10 cellular contexts compared by ENCODE assay signal in genomic region chr1:214551052-214551435, GRCh38. TPM values are rescaled to one million over a fixed set of nuclear protein-coding genes. Genes with fewer than 3 reads are reported as not detected.
A peak's percentile ranks its signal among the peaks of the same experiment; 100 is the strongest.
DNase-seq lines count a peak whose midpoint lies in the region; ATAC-seq and TF ChIP-seq lines count a peak whose summit lies in the region.
"Had no signal": no experiment of that assay in that cellular context is flagged by ENCODE, and none has a peak within 500 bp of the region (broad histone marks: within the 10 kb centered on the region; RNA-seq: fewer than 3 reads in every experiment).

No MANE protein-coding gene starts in this region.

- H3K9me1 ChIP-seq in IMR-90 (ENCODE audit: insufficient read depth, low read length), result peaks cover 6% of the 10 kb centered on the region

- 0% methylated on average over 25 of the region's 42 CpGs; no CpG with 5 or more reads in 1 of the 2 experiments for WGBS in IMR-90 (ENCODE audit: extremely low coverage in 2 of 2, insufficient read length in 1 of 2), 2 experiments

- H3K14ac ChIP-seq in IMR-90 (replicated peaks; ENCODE audit: low read depth, low read length), result peak overlapping the region; percentile 85

- dilution Hi-C loops in IMR-90 (cut with HindIII; ENCODE audit: low sequenced_read_pairs, unreplicated experiment), result no loop called here

- H3K27me3 ChIP-seq in IMR-90 (ENCODE audit: control insufficient read depth, insufficient read depth, low read length), result no peaks in the 10 kb centered on the region

- peaks cover 0 to 47% of the 10 kb centered on the region in 2 experiments; a peak in 3 of 4 replicates for H3K79me1 ChIP-seq in IMR-90 (ENCODE audit: low read depth in 1 of 2, low read length in 2 of 2)

- H3K27ac Mint-ChIP-seq in brain, result peak overlapping the region in 4 of 5 experiments; percentile 67 to 89 (median 80)
- H3K27ac Mint-ChIP-seq: natural killer cell treated with Interleukin-12 subunit alpha and Interleukin-12 subunit beta and Interleukin-15 and Interleukin-18, amount 100 ng/mL, for 72 hours had no signal

- intact Hi-C loops in IMR-90 (cut with micrococcal nuclease), result loop anchor here (2.0 to 10.0 kb wide), 6 partner anchors 74 to 216 kb away; no protein-coding TSS in a partner anchor

- peaks cover 0 to 4% (median 0%) of the 10 kb centered on the region in 5 experiments for H3K9me3 Mint-ChIP-seq in brain
- H3K9me3 Mint-ChIP-seq: natural killer cell treated with Interleukin-12 subunit alpha and Interleukin-12 subunit beta and Interleukin-15 and Interleukin-18, amount 100 ng/mL, for 72 hours had no signal

- TSS peak; percentile 53 for BruUV-seq in IMR-90 (replicated peaks; lab: Mats Ljungman, UMichigan)

- POLR2A ChIA-PET in IMR-90 (lab: Charles Lee; ENCODE audit: unreplicated experiment), result interaction anchor here (0.6 to 1.4 kb wide), 2 partner anchors 25 to 107 kb away, joined by 3 read pairs; no protein-coding TSS in a partner anchor

- no peak for TF ChIP-seq POLR2A in IMR-90 (IDR thresholded peaks at IDR 0.05; ENCODE audit: low read depth, low read length)

- peak overlapping the region; percentile 88 for H3K23ac ChIP-seq in IMR-90 (ENCODE audit: low read depth, low read length)

- DNase-seq in IMR-90 (no peak), left lobe of liver (ENCODE audit: low spot score) (peak; percentile 47), SKM-1 (lab: John Stamatoyannopoulos, UW; ENCODE audit: unreplicated experiment) (no peak), GM13976 (ENCODE audit: low spot score) (no peak)
- DNase-seq in effector CD4-positive, alpha-beta T cell, result no peak

- peak overlapping the region; percentile 58 to 91 for H4K8ac ChIP-seq in IMR-90 (ENCODE audit: low read depth in 2 of 2, low read length in 2 of 2)

- H2BK120ac ChIP-seq in IMR-90 (ENCODE audit: low read depth, low read length), result peak overlapping the region; percentile 79

- H2AK5ac ChIP-seq in IMR-90 (ENCODE audit: low read depth, low read length), result peak overlapping the region; percentile 7; the same call in 1 of the 2 replicates

- H2BK5ac ChIP-seq in IMR-90 (ENCODE audit: low read depth, low read length, poor library complexity, severe bottlenecking), result peak overlapping the region; percentile 94

- peaks cover under 1% of the 10 kb centered on the region; the same call in 1 of the 2 replicates for H3K36me3 ChIP-seq in IMR-90 (ENCODE audit: control insufficient read depth, insufficient read depth, low read length)

- peak overlapping the region; percentile 91 for H3K4ac ChIP-seq in IMR-90 (ENCODE audit: low read depth, low read length)

- peak overlapping the region; percentile 94 for H3K4me2 ChIP-seq in IMR-90 (ENCODE audit: low read depth, low read length)

- H2AK9ac ChIP-seq in IMR-90 (replicated peaks; ENCODE audit: low read depth, low read length, poor library complexity), result peak overlapping the region; percentile 91

- H3K27ac ChIP-seq in IMR-90 (ENCODE audit: insufficient read depth, low read length) (peak overlapping the region; percentile 96), temporal lobe (ENCODE audit: low read depth, low read length) (peak overlapping the region; percentile 14)

- H3K4me1 Mint-ChIP-seq in brain, result peaks cover 46% of the 10 kb centered on the region

- H4K5ac ChIP-seq in IMR-90 (ENCODE audit: low read depth, low read length), result peak overlapping the region; percentile 30

- CTCF ChIA-PET in IMR-90 (lab: Yijun Ruan, JAX), result interaction anchor here (0.5 to 1.3 kb wide), 5 partner anchors 25 to 219 kb away, joined by 3 to 4 read pairs (median 3); no protein-coding TSS in a partner anchor

- peak; percentile 22 for ATAC-seq in IMR-90 (ENCODE audit: low read depth)
- peak; percentile 33 for ATAC-seq in left lobe of liver
- ATAC-seq: K562 had no signal

- peaks cover 51% of the 10 kb centered on the region for H3K27me3 Mint-ChIP-seq in brain

- H3K9ac ChIP-seq in IMR-90 (ENCODE audit: low read depth, low read length), result peak overlapping the region; percentile 93

- H3K4me3 ChIP-seq in GM08714 (ENCODE audit: low read length), result peak overlapping the region; percentile 60
- peak overlapping the region; percentile 76 for H3K4me3 ChIP-seq in IMR-90 (ENCODE audit: insufficient read depth, low read depth, low read length)
- H3K4me3 ChIP-seq: K562 had no signal

- H3K36me3 Mint-ChIP-seq in brain, result no peaks in the 10 kb centered on the region
- H3K36me3 Mint-ChIP-seq: natural killer cell treated with Interleukin-12 subunit alpha and Interleukin-12 subunit beta and Interleukin-15 and Interleukin-18, amount 100 ng/mL, for 72 hours had no signal

- H3K4me3 Mint-ChIP-seq in brain, result peak overlapping the region; percentile 84 to 94 (median 91)
- H3K4me3 Mint-ChIP-seq: natural killer cell treated with Interleukin-12 subunit alpha and Interleukin-12 subunit beta and Interleukin-15 and Interleukin-18, amount 100 ng/mL, for 72 hours had no signal

- peak overlapping the region; percentile 91 for H3K56ac ChIP-seq in IMR-90 (ENCODE audit: extremely low read depth, insufficient read depth, low read length)

- peak overlapping the region; percentile 66; the same call in 2 of the 3 replicates for H2BK15ac ChIP-seq in IMR-90 (ENCODE audit: low read depth, low read length)

- TF ChIP-seq CTCF in IMR-90 (conservative IDR thresholded peaks at IDR 0.05; ENCODE audit: low read depth, low read length) (no peak), brain (conservative IDR thresholded peaks at IDR 0.05) (no peak), GM13976 (IDR thresholded peaks at IDR 0.05; ENCODE audit: borderline replicate concordance, control extremely low read depth, extremely low read depth, insufficient read depth, missing control alignments) (no peak)

- H2BK20ac ChIP-seq in IMR-90 (ENCODE audit: low read depth, low read length), result 0 out of 2 replicates have a peak overlapping the region, but pooled peaks have one; percentile 20

- peaks cover 6% of the 10 kb centered on the region for H3K4me1 ChIP-seq in IMR-90 (ENCODE audit: control insufficient read depth, insufficient read depth, low read length)

- peak overlapping the region; percentile 95 for H2AFZ ChIP-seq in IMR-90 (replicated peaks; ENCODE audit: low read length, poor library complexity)

- no peak for TF ChIP-seq RAD21 in IMR-90 (IDR thresholded peaks at IDR 0.05; ENCODE audit: low read length)

- H4K91ac ChIP-seq in IMR-90 (ENCODE audit: insufficient read depth, low read depth, low read length), result peak overlapping the region; percentile 94

- in situ Hi-C loops in IMR-90 (cut with MboI; ENCODE audit: low sequenced_read_pairs) (no loop called here), GM13976 (cut with MboI; ENCODE audit: low sequenced_read_pairs, unreplicated experiment) (no loop called here)

- peak overlapping the region; percentile 71 for H3K18ac ChIP-seq in IMR-90 (ENCODE audit: low read depth, low read length)

- H3K9me3 ChIP-seq in IMR-90 (ENCODE audit: control insufficient read depth, insufficient read depth, low read length), result no peaks in the 10 kb centered on the region

- peaks cover 47% of the 10 kb centered on the region for H4K20me1 ChIP-seq in IMR-90 (ENCODE audit: insufficient read depth, low read length)

TF ChIP-seq in IMR-90, 13 proteins besides CTCF, POLR2A, EP300 and RAD21:
- no peak for TF ChIP-seq BHLHE40 (IDR thresholded peaks at IDR 0.05; ENCODE audit: low read depth, low read length)
- TF ChIP-seq CEBPB (IDR thresholded peaks at IDR 0.05; ENCODE audit: low read depth, low read length), result no peak
- no peak for TF ChIP-seq MAZ (IDR thresholded peaks at IDR 0.05; ENCODE audit: borderline replicate concordance, low read depth, low read length)
- no peak for TF ChIP-seq RCOR1 (IDR thresholded peaks at IDR 0.05; ENCODE audit: insufficient replicate concordance, low read length)
- no peak for TF ChIP-seq MAFK (IDR thresholded peaks at IDR 0.05; ENCODE audit: low read depth, low read length)
- TF ChIP-seq CHD1 (IDR thresholded peaks at IDR 0.05; ENCODE audit: low read depth, low read length), result no peak
- TF ChIP-seq NFE2L2 (IDR thresholded peaks at IDR 0.05; ENCODE audit: low read depth, low read length), result no peak
- TF ChIP-seq, protein P1, sequence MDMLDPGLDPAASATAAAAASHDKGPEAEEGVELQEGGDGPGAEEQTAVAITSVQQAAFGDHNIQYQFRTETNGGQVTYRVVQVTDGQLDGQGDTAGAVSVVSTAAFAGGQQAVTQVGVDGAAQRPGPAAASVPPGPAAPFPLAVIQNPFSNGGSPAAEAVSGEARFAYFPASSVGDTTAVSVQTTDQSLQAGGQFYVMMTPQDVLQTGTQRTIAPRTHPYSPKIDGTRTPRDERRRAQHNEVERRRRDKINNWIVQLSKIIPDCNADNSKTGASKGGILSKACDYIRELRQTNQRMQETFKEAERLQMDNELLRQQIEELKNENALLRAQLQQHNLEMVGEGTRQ (IDR thresholded peaks at IDR 0.05; ENCODE audit: low read depth, low read length), result no peak

RNA-seq across cellular contexts. Expression of gene PTPN14, which starts 0.4 kb away (rescaled TPM):
- total RNA-seq in IMR-90 (2012; rRNA removed), result 31.7 and 42.8 TPM in 2 replicates
- polyA plus RNA-seq in IMR-90 (2012; rRNA removed), result 21.5 and 21.8 TPM in 2 replicates
- 7.4 and 16.9 TPM in 2 replicates for polyA plus RNA-seq in IMR-90 (2012; cell fraction: cytosol; rRNA removed)
- 21.6 and 26.1 TPM in 2 replicates for polyA plus RNA-seq in IMR-90 (2012; cell fraction: nucleus; rRNA removed; ENCODE audit: low replicate concordance)
- polyA plus RNA-seq in brain (ENCODE audit: insufficient read depth, low read depth, low replicate concordance), result 2.0 TPM
- total RNA-seq in left lobe of liver, result 3.2 TPM
- total RNA-seq in temporal lobe, result 3.4 TPM

RNA-seq across cellular contexts. Expression of gene CENPF, which starts 52.0 kb away (rescaled TPM):
- 51.8 and 80.0 TPM in 2 replicates for total RNA-seq in IMR-90 (2012; rRNA removed)
- polyA plus RNA-seq in IMR-90 (2012; rRNA removed), result 17.4 and 20.9 TPM in 2 replicates
- 1.3 and 2.8 TPM in 2 replicates for polyA plus RNA-seq in IMR-90 (2012; cell fraction: cytosol; rRNA removed)
- polyA plus RNA-seq in IMR-90 (2012; cell fraction: nucleus; rRNA removed; ENCODE audit: low replicate concordance), result 1.9 and 10.4 TPM in 2 replicates
- 31.1 TPM for polyA plus RNA-seq in brain (ENCODE audit: insufficient read depth, low read depth, low replicate concordance)
- 1.1 TPM for total RNA-seq in left lobe of liver
- 14.8 TPM for total RNA-seq in temporal lobe
